10 cellular contexts compared by ENCODE assay signal in the genomic region with DNA sequence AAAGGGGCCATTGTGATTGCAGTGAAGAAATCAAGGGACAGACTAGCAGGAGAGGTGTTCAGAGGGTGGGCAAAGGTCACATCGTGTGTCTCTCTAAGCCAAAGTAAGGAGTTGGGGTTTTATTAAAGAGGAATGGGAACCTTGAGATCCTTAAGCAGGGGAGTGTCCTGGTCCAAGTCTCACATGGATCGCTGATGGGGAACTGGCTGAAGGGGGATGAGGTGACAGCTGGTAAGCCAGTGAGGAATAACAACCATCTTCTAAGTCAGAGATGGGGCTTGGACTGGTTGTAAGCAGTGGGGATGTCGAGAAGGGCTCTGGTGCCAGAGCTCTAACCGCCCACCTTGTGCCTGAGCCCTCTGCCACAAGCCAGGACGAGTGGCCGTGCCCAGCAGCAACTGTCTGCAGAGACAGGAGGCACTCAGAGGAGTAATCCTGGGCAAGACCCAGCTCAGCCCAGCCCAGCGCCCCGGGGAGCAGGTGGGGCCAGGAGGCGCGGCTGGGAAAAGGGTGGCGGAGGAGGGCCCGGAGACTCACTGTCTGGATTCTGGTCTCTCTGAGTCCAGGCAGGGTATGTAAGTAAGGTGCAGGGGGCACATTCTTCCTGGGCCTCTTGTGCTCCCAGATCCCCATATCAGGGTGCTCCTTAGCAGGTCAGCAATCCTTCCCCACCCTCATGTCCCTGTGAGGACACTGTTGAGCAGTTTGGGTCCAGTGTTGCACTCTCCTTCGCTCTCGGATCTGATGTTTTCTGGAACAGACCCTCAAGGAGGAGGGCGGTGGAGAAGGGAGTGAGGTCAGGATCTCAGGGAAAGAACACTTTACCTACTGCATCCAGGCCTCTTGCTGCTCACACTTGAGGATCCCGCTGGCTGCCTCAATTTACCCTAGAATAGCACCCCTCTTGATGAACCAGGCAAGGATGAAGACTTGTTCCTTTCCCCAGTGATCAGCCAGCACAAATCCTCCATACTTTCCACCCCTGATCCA. TPM values are rescaled to one million over a fixed set of nuclear protein-coding genes. Genes with fewer than 3 reads are reported as not detected.
DNase-seq lines count a peak whose midpoint lies in the region; ATAC-seq and TF ChIP-seq lines count a peak whose summit lies in the region.
"Had no signal": no experiment of that assay in that cellular context is flagged by ENCODE, and none has a peak within 500 bp of the region (broad histone marks: within the 10 kb centered on the region; RNA-seq: fewer than 3 reads in every experiment).

No MANE protein-coding gene starts in this region.

- H3K27ac Mint-ChIP-seq in activated naive CD8-positive, alpha-beta T cell treated with anti-CD3 and anti-CD28 coated beads for 36 hours = peak overlapping the region; percentile 76
- peak overlapping the region; percentile 89 to 95 for H3K27ac Mint-ChIP-seq in natural killer cell

- H3K27me3 Mint-ChIP-seq in activated naive CD8-positive, alpha-beta T cell treated with anti-CD3 and anti-CD28 coated beads for 36 hours = peaks cover 14% of the 10 kb centered on the region
- peaks cover 42 to 47% of the 10 kb centered on the region in 2 donors for H3K27me3 Mint-ChIP-seq in natural killer cell (ENCODE audit: low read depth in 2 of 2)

- peak; percentile 51 for DNase-seq in DMS 273 (lab: John Stamatoyannopoulos, UW; ENCODE audit: unreplicated experiment)
- no peak for DNase-seq in DMS 273 treated with DMSO at 0.1 percent for 48 hours (lab: John Stamatoyannopoulos, UW)
- DNase-seq in HuH-7.5 (ENCODE audit: low spot score) = peak; percentile 10
- DNase-seq in activated naive CD8-positive, alpha-beta T cell treated with anti-CD3 and anti-CD28 coated beads for 36 hours = no peak
- no peak for DNase-seq in natural killer cell
- no peak for DNase-seq in stimulated activated CD8-positive, alpha-beta memory T cell treated with anti-CD3 and anti-CD28 coated beads, Interleukin-4, amount 100 ng/mL, for 48 hours
- DNase-seq: NCI-H2081 had no signal

- peak overlapping the region; percentile 77 for H3K4me3 Mint-ChIP-seq in activated naive CD8-positive, alpha-beta T cell treated with anti-CD3 and anti-CD28 coated beads for 36 hours
- H3K4me3 Mint-ChIP-seq in natural killer cell = peak overlapping the region; percentile 52

- intact Hi-C loops in natural killer cell (cut with micrococcal nuclease) = loop anchor here (5.0 kb wide), 4 partner anchors 182 to 677 kb away; a partner anchor contains a TSS

- TF ChIP-seq CTCF in natural killer cell (IDR thresholded peaks at IDR 0.05) = no peak

- peaks cover 10% of the 10 kb centered on the region for H3K36me3 Mint-ChIP-seq in activated naive CD8-positive, alpha-beta T cell treated with anti-CD3 and anti-CD28 coated beads for 36 hours
- no peaks in the 10 kb centered on the region for H3K36me3 Mint-ChIP-seq in natural killer cell

- H3K9me3 Mint-ChIP-seq in activated naive CD8-positive, alpha-beta T cell treated with anti-CD3 and anti-CD28 coated beads for 36 hours = no peaks in the 10 kb centered on the region
- no peaks in the 10 kb centered on the region for H3K9me3 Mint-ChIP-seq in natural killer cell

- peaks cover 61% of the 10 kb centered on the region for H3K4me1 Mint-ChIP-seq in activated naive CD8-positive, alpha-beta T cell treated with anti-CD3 and anti-CD28 coated beads for 36 hours
- peaks cover 47 to 65% of the 10 kb centered on the region in 2 donors for H3K4me1 Mint-ChIP-seq in natural killer cell

- ATAC-seq in natural killer cell (no peak), GM21723 (IDR thresholded peaks at IDR 0.05; ENCODE audit: unreplicated experiment) (no peak), HG02852 (IDR thresholded peaks at IDR 0.05; ENCODE audit: unreplicated experiment) (no peak)

RNA-seq across cellular contexts. Expression of a gene that starts 13.8 kb away (rescaled TPM):
- 1 to 10 TPM; 6.8 to 7.1 TPM for total RNA-seq in activated naive CD8-positive, alpha-beta T cell treated with anti-CD3 and anti-CD28 coated beads for 36 hours
- total RNA-seq in natural killer cell = 1 to 10 TPM in 2 of 3 donors, under 1 TPM in 1; 0.92 to 2.9 (median 2.9) TPM

RNA-seq across cellular contexts. Expression of a gene that starts 34.9 kb away (rescaled TPM):
- under 1 TPM in 1 of 2 experiments, not detected in 1; 0.21 TPM for total RNA-seq in activated naive CD8-positive, alpha-beta T cell treated with anti-CD3 and anti-CD28 coated beads for 36 hours
- not detected for total RNA-seq in natural killer cell
- total RNA-seq: T-helper 2 cell treated with Interferon-gamma antibody and Interleukin-4, amounts not matched to agents 100 ng/mL and 5 ng/mL, for 36 hours had no signal

Comparison
In these comparisons a context has a peak if more than half of its experiments do, and no peak if none do; other contexts are left out.
1. DNase-seq: peak in DMS 273 (single experiment) and HuH-7.5 (single experiment); none in DMS 273 treated with DMSO at 0.1 percent for 48 hours (single experiment), activated naive CD8-positive, alpha-beta T cell treated with anti-CD3 and anti-CD28 coated beads for 36 hours (single experiment), natural killer cell (single experiment) and stimulated activated CD8-positive, alpha-beta memory T cell treated with anti-CD3 and anti-CD28 coated beads, Interleukin-4, amount 100 ng/mL, for 48 hours (single experiment).